Comparison of ENCODE assay signal across 8 cellular contexts in the genomic region with DNA sequence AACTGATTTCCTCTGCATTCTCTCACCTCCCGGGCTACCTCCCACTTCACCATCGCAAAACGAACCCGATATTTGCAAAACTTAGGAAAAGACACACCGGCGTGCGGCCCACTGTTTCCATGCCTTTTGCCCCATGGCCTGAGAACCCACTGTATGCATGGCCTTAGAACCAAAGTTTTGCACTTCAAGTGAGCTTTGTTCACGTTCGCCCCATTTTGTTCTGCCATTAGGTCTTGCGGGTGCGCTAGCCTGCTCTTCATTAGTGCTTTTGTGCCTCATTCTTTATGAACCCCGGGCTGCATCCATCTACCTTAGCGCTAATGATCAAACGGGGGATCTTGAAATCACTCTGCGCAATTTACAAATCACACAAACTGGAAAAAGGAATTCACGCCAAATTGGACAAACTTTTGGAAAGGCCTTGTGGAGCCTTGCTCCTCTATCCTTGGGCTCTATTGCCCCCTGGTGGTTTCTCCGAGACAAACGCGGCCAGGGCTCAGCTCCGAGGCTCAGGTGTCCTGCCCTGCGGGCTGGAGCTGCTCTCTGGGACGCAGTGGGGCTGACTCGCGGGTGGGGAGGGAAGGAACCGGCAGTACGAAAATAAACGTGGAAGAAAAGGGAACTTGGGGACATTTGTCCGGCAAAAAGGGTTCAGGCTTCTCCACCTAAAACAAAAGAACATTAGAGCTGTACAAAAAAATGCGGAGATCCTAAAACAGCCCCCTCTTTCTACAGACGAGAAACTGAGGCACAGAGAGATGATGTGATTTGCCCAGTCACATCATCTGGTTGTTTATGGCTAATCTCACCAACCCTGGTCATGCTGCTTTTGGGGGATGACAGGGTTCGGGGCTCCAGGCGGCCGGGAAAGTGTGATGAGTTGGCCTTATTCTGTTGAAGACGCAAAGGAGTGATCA.
DNase-seq lines count a peak whose midpoint lies in the region; ATAC-seq, FAIRE-seq and TF ChIP-seq lines count a peak whose summit lies in the region.

No MANE protein-coding gene starts in this region.

- TF ChIP-seq CTCF in AG10803 (conservative IDR thresholded peaks at IDR 0.05; ENCODE audit: low read length) (peak; percentile 88), OCI-LY1 (IDR thresholded peaks at IDR 0.05; ENCODE audit: low read length) (peak; percentile 99), fibroblast of the aortic adventitia (IDR thresholded peaks at IDR 0.05; ENCODE audit: insufficient read depth, low read length) (peak; percentile 91), natural killer cell (IDR thresholded peaks at IDR 0.05) (no peak), thoracic aorta (IDR thresholded peaks at IDR 0.05) (peak; percentile 91)

- 0 out of 2 replicates have a peak, but pooled peaks cover 3% of the 10 kb centered on the region for H3F3A ChIP-seq in OCI-LY1 (ENCODE audit: insufficient read depth, low read length)

- H3K36me3 ChIP-seq in OCI-LY1 (ENCODE audit: insufficient read depth, low read length) (no peaks in the 10 kb centered on the region; the same call in 1 of the 2 replicates), thoracic aorta (no peaks in the 10 kb centered on the region)

- H3K27ac Mint-ChIP-seq in natural killer cell = peak overlapping the region in 1 of 2 donors; percentile 54

- H3K9me2 ChIP-seq in OCI-LY1 (ENCODE audit: low read depth, low read length) = no peaks in the 10 kb centered on the region

- ATAC-seq in GM18868 (IDR thresholded peaks at IDR 0.05; ENCODE audit: unreplicated experiment) (peak; percentile 64), natural killer cell (peak in 2 of 3 donors; percentile 37 to 49), thoracic aorta (ENCODE audit: insufficient number of reproducible peaks, low FRiP score, low read depth) (no peak)

- H3K4me3 Mint-ChIP-seq in natural killer cell = no peak overlapping the region

- no peaks in the 10 kb centered on the region for H4K20me1 ChIP-seq in OCI-LY1 (ENCODE audit: insufficient read depth, low read length)

- peaks cover 21% of the 10 kb centered on the region for H3K4me1 ChIP-seq in OCI-LY1 (ENCODE audit: insufficient read depth, low read length, severe bottlenecking)
- peaks cover 45 to 79% of the 10 kb centered on the region in 2 donors for H3K4me1 ChIP-seq in thoracic aorta (ENCODE audit: control insufficient read depth in 1 of 2, low read depth in 2 of 2)

- no peaks in the 10 kb centered on the region for H3K9me3 Mint-ChIP-seq in natural killer cell

- H3K4me2 ChIP-seq in OCI-LY1 (ENCODE audit: low read length) = peak overlapping the region; percentile 67

- H3K27me3 ChIP-seq in OCI-LY1 (ENCODE audit: insufficient read depth, low read length) (no peaks in the 10 kb centered on the region), thoracic aorta (replicated peaks; ENCODE audit: insufficient read depth) (no peaks in the 10 kb centered on the region)

- H3K9ac ChIP-seq in OCI-LY1 (ENCODE audit: low read length) = peak overlapping the region; percentile 42; the same call in 1 of the 2 replicates

- H3K79me2 ChIP-seq in OCI-LY1 (ENCODE audit: insufficient read depth, low read length) = no peaks in the 10 kb centered on the region

- H3K27me3 Mint-ChIP-seq in natural killer cell (ENCODE audit: low read depth in 2 of 2) = peaks cover 56 to 63% of the 10 kb centered on the region in 2 donors

- H3K27ac ChIP-seq in OCI-LY1 (ENCODE audit: low read depth, low read length, poor library complexity, severe bottlenecking) (no peak overlapping the region), thoracic aorta (peak overlapping the region; percentile 72 to 89)

- intact Hi-C loops in natural killer cell (cut with micrococcal nuclease) = loop anchor here (5.0 kb wide), 1 partner anchor 589 kb away; no protein-coding TSS in a partner anchor

- peak overlapping the region; percentile 7; the same call in 1 of the 2 replicates for H3K4me3 ChIP-seq in AG10803 (ENCODE audit: low read length)
- peak overlapping the region; percentile 53 for H3K4me3 ChIP-seq in OCI-LY1 (ENCODE audit: low read depth, low read length, poor library complexity, severe bottlenecking)
- H3K4me3 ChIP-seq in fibroblast of the aortic adventitia (ENCODE audit: low read depth, low read length) = no peak overlapping the region
- peak overlapping the region; percentile 60 for H3K4me3 ChIP-seq in thoracic aorta

- no peak for FAIRE-seq in HTR-8/SVneo (lab: Jason Lieb, UNC)

- H2AFZ ChIP-seq in OCI-LY1 (ENCODE audit: low read length) = no peak overlapping the region

- H3K4me1 Mint-ChIP-seq in natural killer cell = peaks cover 0 to 8% of the 10 kb centered on the region in 2 donors

- H3K9me3 ChIP-seq in OCI-LY1 (ENCODE audit: low read length) = peaks cover 3% of the 10 kb centered on the region; the same call in 1 of the 2 replicates
- H3K9me3 ChIP-seq in thoracic aorta = no peaks in the 10 kb centered on the region

- DNase-seq in AG10803 (ENCODE audit: low read depth) = peak; percentile 76
- DNase-seq in HTR-8/SVneo (ENCODE audit: insufficient read length, low spot score) = peak; percentile 58
- DNase-seq in activated T-cell treated with anti-CD3 and anti-CD28 coated beads, Interleukin-2, amount 50 U/mL, for 48 hours = peak; percentile 82 to 83
- DNase-seq in fibroblast of the aortic adventitia (ENCODE audit: low read depth) = peak; percentile 85
- DNase-seq in natural killer cell = no peak
- DNase-seq in thoracic aorta (ENCODE audit: low spot score) = peak; percentile 57

- H3K36me3 Mint-ChIP-seq in natural killer cell = no peaks in the 10 kb centered on the region
